ENCODE assay signal across 14 cellular contexts in genomic region chr6:4348462-4349112, GRCh38.
DNase-seq lines count a peak whose midpoint lies in the region; ATAC-seq and TF ChIP-seq lines count a peak whose summit lies in the region.
"Had no signal": no experiment of that assay in that cellular context is flagged by ENCODE, and none has a peak within 500 bp of the region (broad histone marks: within the 10 kb centered on the region; RNA-seq: fewer than 3 reads in every experiment).

No MANE protein-coding gene starts in this region.

- no peaks in the 10 kb centered on the region for H3K9me3 ChIP-seq in smooth muscle cell (replicated peaks; ENCODE audit: low read depth)
- H3K9me3 ChIP-seq: BLaER1 had no signal

- H3K27me3 ChIP-seq in smooth muscle cell (ENCODE audit: low read depth) = no peaks in the 10 kb centered on the region
- H3K27me3 ChIP-seq: BLaER1, cardiac muscle cell had no signal

- peak overlapping the region; percentile 34 for H3K4me2 ChIP-seq in smooth muscle cell
- H3K4me2 ChIP-seq: BLaER1 had no signal

- H3K27ac ChIP-seq in smooth muscle cell (ENCODE audit: low read depth) = peak overlapping the region; percentile 86
- H3K27ac ChIP-seq: BLaER1, cardiac muscle cell had no signal

- H2AFZ ChIP-seq in smooth muscle cell (ENCODE audit: low read depth) = no peak overlapping the region

- H3K79me2 ChIP-seq in smooth muscle cell (ENCODE audit: low read depth) = no peaks in the 10 kb centered on the region

- TF ChIP-seq CTCF in GM13976 (IDR thresholded peaks at IDR 0.05; ENCODE audit: borderline replicate concordance, control extremely low read depth, extremely low read depth, insufficient read depth, missing control alignments) = no peak
- no peak for TF ChIP-seq CTCF in cardiac fibroblast (IDR thresholded peaks at IDR 0.05; ENCODE audit: low read depth, low read length)
- TF ChIP-seq CTCF in smooth muscle cell (IDR thresholded peaks at IDR 0.05; ENCODE audit: borderline replicate concordance, insufficient read depth, poor library complexity, severe bottlenecking) = no peak

- peaks cover 5% of the 10 kb centered on the region for H3K4me1 ChIP-seq in smooth muscle cell (ENCODE audit: low read depth)

- no peaks in the 10 kb centered on the region for H3K36me3 ChIP-seq in smooth muscle cell (ENCODE audit: low read depth)
- H3K36me3 ChIP-seq: BLaER1, cardiac muscle cell had no signal

- H4K20me1 ChIP-seq in smooth muscle cell (ENCODE audit: low read depth) = no peaks in the 10 kb centered on the region
- H4K20me1 ChIP-seq: BLaER1 had no signal

- peak; percentile 70 for ATAC-seq in HG02884 (IDR thresholded peaks at IDR 0.05; ENCODE audit: unreplicated experiment)
- ATAC-seq: HepG2 had no signal

- in situ Hi-C loops in GM13976 (cut with MboI; ENCODE audit: low sequenced_read_pairs, unreplicated experiment) = no loop called here

- H3K4me3 ChIP-seq in cardiac fibroblast (replicated peaks in 1 of 2; ENCODE audit: low read depth in 2 of 2, low read length in 2 of 2) = no peak overlapping the region
- H3K4me3 ChIP-seq in smooth muscle cell = no peak overlapping the region
- H3K4me3 ChIP-seq: BLaER1, cardiac muscle cell had no signal

- 49% methylated on average over 14 of the region's 14 CpGs for WGBS in smooth muscle cell (ENCODE audit: low lambda C conversion rate)

- H3K9ac ChIP-seq in smooth muscle cell (ENCODE audit: low read depth) = peak overlapping the region; percentile 5
- H3K9ac ChIP-seq: BLaER1 had no signal

- DNase-seq in GM13976 (ENCODE audit: low spot score) (peak; percentile 70), cardiac fibroblast (ENCODE audit: low read depth in 2 of 2) (peak; percentile 26 to 33), smooth muscle cell (lab: John Stamatoyannopoulos, UW; ENCODE audit: unreplicated experiment) (no peak), GDM1 (lab: John Stamatoyannopoulos, UW) (no peak), DMS 273 (lab: John Stamatoyannopoulos, UW; ENCODE audit: unreplicated experiment) (no peak), NCI-H2196 (lab: John Stamatoyannopoulos, UW; ENCODE audit: unreplicated experiment) (no peak)
- no peak for DNase-seq in stimulated activated CD4-positive, alpha-beta T cell treated with anti-CD3 and anti-CD28 coated beads, Interleukin-4, amount 100 ng/mL, for 1 hour
- DNase-seq: activated CD8-positive, alpha-beta memory T cell treated with anti-CD3 and anti-CD28 coated beads, Interleukin-2, amount 50 U/mL, for 48 hours; DMS79 treated with DMSO at 0.1 percent for 48 hours; kidney glomerular epithelial cell had no signal

- peaks cover 9% of the 10 kb centered on the region for H3F3A ChIP-seq in smooth muscle cell (ENCODE audit: low read depth)

Comparison
In these comparisons a context has a peak if more than half of its experiments do, and no peak if none do; other contexts are left out.
1. DNase-seq: peak in GM13976 (single experiment) and cardiac fibroblast (2 of 2); none in smooth muscle cell (single experiment), GDM1 (single experiment), DMS 273 (single experiment), stimulated activated CD4-positive, alpha-beta T cell treated with anti-CD3 and anti-CD28 coated beads, Interleukin-4, amount 100 ng/mL, for 1 hour (single experiment) and NCI-H2196 (single experiment).